Comparison of ENCODE assay signal across 8 cellular contexts in genomic region chr3:46883252-46884185, GRCh38. TPM values are rescaled to one million over a fixed set of nuclear protein-coding genes. Genes with fewer than 3 reads are reported as not detected.
DNase-seq lines count a peak whose midpoint lies in the region; ATAC-seq and TF ChIP-seq lines count a peak whose summit lies in the region.

No MANE protein-coding gene starts in this region.

- H3K9ac ChIP-seq in neural cell (ENCODE audit: low read length): no peak overlapping the region

- TF ChIP-seq CTCF in neural cell (IDR thresholded peaks at IDR 0.05; ENCODE audit: poor library complexity, severe bottlenecking): no peak

- no peak overlapping the region for H3K4me3 ChIP-seq in CD8-positive, alpha-beta memory T cell (ENCODE audit: low read length)
- peak overlapping the region; percentile 60 for H3K4me3 ChIP-seq in neural cell (ENCODE audit: low read length)

- H3K4me2 ChIP-seq in neural cell (ENCODE audit: low read length): no peak overlapping the region

- ATAC-seq in esophagus mucosa: peak; percentile 27
- no peak for ATAC-seq in HG02852 (IDR thresholded peaks at IDR 0.05; ENCODE audit: unreplicated experiment)

- CTCF ChIA-PET in CD8-positive, alpha-beta memory T cell (lab: Charles Lee): interaction anchor here (1.0 to 2.1 kb wide), 2 partner anchors 11 to 17 kb away, joined by 4 to 10 read pairs; no protein-coding TSS in a partner anchor

- H3F3A ChIP-seq in neural cell (ENCODE audit: insufficient read depth, low read length, poor library complexity, severe bottlenecking): no peaks in the 10 kb centered on the region

- no peak for DNase-seq in CD8-positive, alpha-beta memory T cell
- DNase-seq in NCI-H69 (lab: John Stamatoyannopoulos, UW) (peak; percentile 55), NCI-H1436 (lab: John Stamatoyannopoulos, UW) (no peak), NCI-H1048 (lab: John Stamatoyannopoulos, UW) (no peak), SIG-M5 (lab: John Stamatoyannopoulos, UW) (no peak)

- H3K27me3 ChIP-seq in CD8-positive, alpha-beta memory T cell (ENCODE audit: insufficient read depth, low read length, poor library complexity, severe bottlenecking): peaks cover 35% of the 10 kb centered on the region
- peaks cover 45% of the 10 kb centered on the region for H3K27me3 ChIP-seq in neural cell (ENCODE audit: insufficient read depth, low read depth, low read length)

- no peaks in the 10 kb centered on the region for H3K79me2 ChIP-seq in neural cell (replicated peaks; ENCODE audit: insufficient read depth, low read length)

- H3K36me3 ChIP-seq in CD8-positive, alpha-beta memory T cell (ENCODE audit: insufficient read depth, low read length): no peaks in the 10 kb centered on the region
- no peaks in the 10 kb centered on the region for H3K36me3 ChIP-seq in neural cell (ENCODE audit: insufficient read depth, low read length)

- TF ChIP-seq EP300 in neural cell (conservative IDR thresholded peaks at IDR 0.05; ENCODE audit: poor library complexity, severe bottlenecking): no peak

- H3K36me3 Mint-ChIP-seq in CD8-positive, alpha-beta memory T cell: no peaks in the 10 kb centered on the region

- POLR2A ChIA-PET in CD8-positive, alpha-beta memory T cell (lab: Charles Lee): no interaction called here

- no peak overlapping the region for H2AFZ ChIP-seq in neural cell (ENCODE audit: low read depth, low read length)

- no peak overlapping the region for H3K27ac ChIP-seq in CD8-positive, alpha-beta memory T cell (ENCODE audit: low read depth, low read length)
- H3K27ac ChIP-seq in neural cell (ENCODE audit: low read length): no peak overlapping the region

- no peaks in the 10 kb centered on the region for H3K4me1 ChIP-seq in CD8-positive, alpha-beta memory T cell (ENCODE audit: insufficient read depth, low read length)

- no peaks in the 10 kb centered on the region for H4K20me1 ChIP-seq in neural cell (ENCODE audit: insufficient read depth)

- peak overlapping the region; percentile 13 to 85 (median 45) for H3K4me3 Mint-ChIP-seq in CD8-positive, alpha-beta memory T cell

- H3K9me2 ChIP-seq in neural cell (ENCODE audit: insufficient read depth, low read length): no peaks in the 10 kb centered on the region

- peaks cover 0 to 20% (median 4%) of the 10 kb centered on the region in 3 donors for H3K4me1 Mint-ChIP-seq in CD8-positive, alpha-beta memory T cell

- no peaks in the 10 kb centered on the region for H3K9me3 ChIP-seq in CD8-positive, alpha-beta memory T cell (ENCODE audit: low read length)
- H3K9me3 ChIP-seq in neural cell (ENCODE audit: low read length): no peaks in the 10 kb centered on the region

- H3K27ac Mint-ChIP-seq in CD8-positive, alpha-beta memory T cell: no peak overlapping the region

- H3K27me3 Mint-ChIP-seq in CD8-positive, alpha-beta memory T cell: peaks cover 38 to 47% of the 10 kb centered on the region in 2 donors

- no peak for TF ChIP-seq RAD21 in neural cell (conservative IDR thresholded peaks at IDR 0.05)

- H3K9me3 Mint-ChIP-seq in CD8-positive, alpha-beta memory T cell: no peaks in the 10 kb centered on the region

TF ChIP-seq in neural cell, 6 proteins besides CTCF, POLR2A, EP300 and RAD21:
- TF ChIP-seq EZH2 (IDR thresholded peaks at IDR 0.05; ENCODE audit: borderline replicate concordance, insufficient read depth, low read length, poor library complexity, severe bottlenecking) (peak; percentile 58), POLR2AphosphoS5 (IDR thresholded peaks at IDR 0.05) (no peak)

RNA-seq across cellular contexts. Expression of gene PTH1R, which starts 6.0 kb away (rescaled TPM):
- not detected for total RNA-seq in CD8-positive, alpha-beta memory T cell
- polyA plus RNA-seq in CD8-positive, alpha-beta memory T cell: not detected
- 0.28 TPM for total RNA-seq in esophagus mucosa
- polyA plus RNA-seq in neural cell: not detected in 2 replicates
- not detected in 2 replicates for polyA minus RNA-seq in neural cell

RNA-seq across cellular contexts. Expression of gene MYL3, which starts 20.3 kb away (rescaled TPM):
- total RNA-seq in CD8-positive, alpha-beta memory T cell: not detected
- not detected for polyA plus RNA-seq in CD8-positive, alpha-beta memory T cell
- total RNA-seq in esophagus mucosa: 0.36 TPM
- 2.1 TPM in 1 of 2 replicates, not detected in the other for polyA plus RNA-seq in neural cell
- not detected in 2 replicates for polyA minus RNA-seq in neural cell
